In the genomic region with DNA sequence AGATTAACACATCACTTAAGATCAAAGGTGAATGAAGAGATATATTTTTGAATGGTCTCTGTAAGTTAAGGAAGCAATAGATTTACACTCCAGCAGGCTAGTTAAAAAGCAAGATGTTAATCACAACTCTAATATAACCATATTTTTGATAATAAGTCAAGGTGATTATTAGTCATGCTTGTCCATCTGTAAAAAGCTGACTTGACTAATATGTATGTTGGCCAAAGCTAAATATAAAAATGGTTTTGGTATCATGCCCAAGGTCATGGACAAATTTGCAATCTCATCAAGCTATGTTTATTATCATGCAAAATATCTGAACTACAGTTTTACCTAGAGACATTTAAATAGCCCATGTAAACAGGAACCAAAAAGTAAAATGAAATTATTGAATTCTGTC, we compare ENCODE assay signal across 7 cellular contexts.
"Had no signal": no experiment of that assay in that cellular context is flagged by ENCODE, and none has a peak within 500 bp of the region (broad histone marks: within the 10 kb centered on the region; RNA-seq: fewer than 3 reads in every experiment).

No MANE protein-coding gene starts in this region.

- DNase-seq: H9, HCEC 1CT, KBM-7 had no signal

- FAIRE-seq: H1, H54, HTR-8/SVneo had no signal

- H3K4me3 ChIP-seq: GM23338 had no signal

- H3K4me2 ChIP-seq: GM23338 had no signal

- ATAC-seq: GM23338 had no signal

- H2AFZ ChIP-seq: GM23338 had no signal
